Comparison of ENCODE assay signal across 31 cellular contexts in the genomic region with DNA sequence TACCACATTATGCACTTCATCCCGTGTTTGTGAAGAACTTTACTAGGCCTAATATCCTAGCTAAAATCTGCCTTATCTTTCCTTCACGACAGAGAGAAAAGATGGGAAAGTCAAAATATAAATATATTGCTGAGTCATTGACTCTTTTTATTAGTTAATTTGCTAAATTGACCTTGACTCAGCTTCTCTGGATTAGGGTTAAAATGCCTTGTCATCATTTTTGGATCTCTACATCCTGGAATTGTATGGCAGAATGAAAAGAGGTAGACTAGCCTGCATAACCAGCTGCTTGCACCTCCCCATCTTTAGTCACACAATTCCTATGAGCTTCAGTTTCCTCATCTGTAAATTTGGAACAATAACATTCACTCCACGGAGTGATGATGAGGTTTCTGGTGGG.
"Had no signal": no experiment of that assay in that cellular context is flagged by ENCODE, and none has a peak within 500 bp of the region (broad histone marks: within the 10 kb centered on the region; RNA-seq: fewer than 3 reads in every experiment).

No MANE protein-coding gene starts in this region.

- DNase-seq: activated CD4-positive, alpha-beta memory T cell treated with anti-CD3 and anti-CD28 coated beads for 36 hours; activated CD4-positive, alpha-beta T cell treated with anti-CD3 and anti-CD28 coated beads, Interleukin-2, amount 10 ng/mL, durations not matched to agents 24 days and 14 days; activated CD4-positive, CD25-positive, alpha-beta regulatory T cell treated with anti-CD3 and anti-CD28 coated beads, Interleukin-2, amount 50 U/mL, for 72 hours; activated CD8-positive, alpha-beta memory T cell treated with anti-CD3 and anti-CD28 coated beads, Interleukin-2, amount 50 U/mL, for 4 hours; activated gamma-delta T cell; activated naive CD4-positive, alpha-beta T cell treated with anti-CD3 and anti-CD28 coated beads, Interleukin-2, amount 10 ng/mL, durations not matched to agents 7 days and 5 days; activated naive CD8-positive, alpha-beta T cell treated with anti-CD3 and anti-CD28 coated beads, Interleukin-2, amount 10 ng/mL, durations not matched to agents 7 days and 5 days; activated T-cell treated with anti-CD3 and anti-CD28 coated beads, Interleukin-2, amount 50 U/mL, for 1 hour; caudate nucleus; esophagus squamous epithelium; foreskin melanocyte; heart right ventricle; left ventricle myocardium inferior; naive B cell; nephron progenitor cell; ovary; retina; sigmoid colon; stimulated activated CD4-positive, alpha-beta T cell treated with anti-CD3 and anti-CD28 coated beads, Interleukin-15, amount 100 ng/mL, for 24 hours; stimulated activated CD4-positive, alpha-beta T cell treated with anti-CD3 and anti-CD28 coated beads, Interleukin-2, amount 100 ng/mL, for 24 hours; stimulated activated naive B cell treated with anti-CD40 and anti-IgM and Interleukin-4, amounts not matched to agents 10 μg/mL and 1 μg/mL and 100 μg/mL, for 72 hours; stomach; T-helper 9 cell; thyroid gland; upper lobe of left lung had no signal

- H3K27me3 ChIP-seq: ascending aorta, esophagus squamous epithelium, heart right ventricle, neutrophil, ovary, sigmoid colon, stomach, thyroid gland, upper lobe of left lung, vagina had no signal

- H3K36me3 ChIP-seq: ascending aorta, esophagus squamous epithelium, heart right ventricle, left ventricle myocardium inferior, neutrophil, ovary, prostate gland, sigmoid colon, stomach, thyroid gland, upper lobe of left lung, vagina had no signal

- H3K27me3 Mint-ChIP-seq: activated CD4-positive, alpha-beta T cell treated with anti-CD3 and anti-CD28 coated beads, Interleukin-2, amount 10 ng/mL, durations not matched to agents 24 days and 14 days; activated naive CD4-positive, alpha-beta T cell treated with anti-CD3 and anti-CD28 coated beads, Interleukin-2, amount 10 ng/mL, durations not matched to agents 7 days and 5 days; activated naive CD8-positive, alpha-beta T cell treated with anti-CD3 and anti-CD28 coated beads, Interleukin-2, amount 10 ng/mL, durations not matched to agents 7 days and 5 days had no signal

- H3K4me3 ChIP-seq: ascending aorta, esophagus squamous epithelium, heart right ventricle, left ventricle myocardium inferior, lung, ovary, prostate gland, sigmoid colon, stomach, thyroid gland, upper lobe of left lung, vagina had no signal

- H3K9me3 Mint-ChIP-seq: activated CD4-positive, alpha-beta memory T cell treated with anti-CD3 and anti-CD28 coated beads for 36 hours; activated naive CD4-positive, alpha-beta T cell treated with anti-CD3 and anti-CD28 coated beads, Interleukin-2, amount 10 ng/mL, durations not matched to agents 7 days and 5 days; activated naive CD8-positive, alpha-beta T cell treated with anti-CD3 and anti-CD28 coated beads, Interleukin-2, amount 10 ng/mL, durations not matched to agents 7 days and 5 days; naive B cell; nephron progenitor cell; T-helper 1 cell treated with Interleukin-12 subunit alpha and Interleukin-12 subunit beta and Interleukin-4 antibody, amounts not matched to agents 30 μg/mL and 1 μg/mL, for 36 hours had no signal

- H3K36me3 Mint-ChIP-seq: activated CD4-positive, alpha-beta memory T cell treated with anti-CD3 and anti-CD28 coated beads for 36 hours; activated naive CD4-positive, alpha-beta T cell treated with anti-CD3 and anti-CD28 coated beads, Interleukin-2, amount 10 ng/mL, durations not matched to agents 7 days and 5 days; activated naive CD8-positive, alpha-beta T cell treated with anti-CD3 and anti-CD28 coated beads, Interleukin-2, amount 10 ng/mL, durations not matched to agents 7 days and 5 days; naive B cell; stimulated activated naive B cell treated with anti-CD40 and anti-IgM and Interleukin-4, amounts not matched to agents 10 μg/mL and 1 μg/mL and 100 μg/mL, for 72 hours had no signal

- H3K4me1 ChIP-seq: ascending aorta, left ventricle myocardium inferior, prostate gland, sigmoid colon, stomach, thyroid gland, upper lobe of left lung, vagina had no signal

- H3K9me3 ChIP-seq: ascending aorta, esophagus squamous epithelium, heart right ventricle, left ventricle myocardium inferior, neutrophil, ovary, prostate gland, sigmoid colon, stomach, thyroid gland, upper lobe of left lung, vagina had no signal

- H3K4me1 Mint-ChIP-seq: activated CD4-positive, alpha-beta T cell treated with anti-CD3 and anti-CD28 coated beads, Interleukin-2, amount 10 ng/mL, durations not matched to agents 24 days and 14 days; activated naive CD4-positive, alpha-beta T cell treated with anti-CD3 and anti-CD28 coated beads, Interleukin-2, amount 10 ng/mL, durations not matched to agents 7 days and 5 days; activated naive CD8-positive, alpha-beta T cell treated with anti-CD3 and anti-CD28 coated beads, Interleukin-2, amount 10 ng/mL, durations not matched to agents 7 days and 5 days; naive B cell; nephron progenitor cell; stimulated activated naive B cell treated with anti-CD40 and anti-IgM and Interleukin-4, amounts not matched to agents 10 μg/mL and 1 μg/mL and 100 μg/mL, for 72 hours had no signal

- ATAC-seq: heart right ventricle; stimulated activated naive B cell treated with anti-CD40 and anti-IgM and Interleukin-4, amounts not matched to agents 10 μg/mL and 1 μg/mL and 100 μg/mL, for 72 hours had no signal

- H3K4me3 Mint-ChIP-seq: activated CD4-positive, alpha-beta memory T cell treated with anti-CD3 and anti-CD28 coated beads for 36 hours; activated CD4-positive, alpha-beta T cell treated with anti-CD3 and anti-CD28 coated beads, Interleukin-2, amount 10 ng/mL, durations not matched to agents 24 days and 14 days; activated naive CD4-positive, alpha-beta T cell treated with anti-CD3 and anti-CD28 coated beads, Interleukin-2, amount 10 ng/mL, durations not matched to agents 7 days and 5 days; activated naive CD8-positive, alpha-beta T cell treated with anti-CD3 and anti-CD28 coated beads, Interleukin-2, amount 10 ng/mL, durations not matched to agents 7 days and 5 days; naive B cell; nephron progenitor cell; stimulated activated naive B cell treated with anti-CD40 and anti-IgM and Interleukin-4, amounts not matched to agents 10 μg/mL and 1 μg/mL and 100 μg/mL, for 72 hours; T-helper 1 cell treated with Interleukin-12 subunit alpha and Interleukin-12 subunit beta and Interleukin-4 antibody, amounts not matched to agents 30 μg/mL and 1 μg/mL, for 36 hours had no signal

- H3K27ac ChIP-seq: ascending aorta, esophagus squamous epithelium, heart right ventricle, left ventricle myocardium inferior, neutrophil, ovary, prostate gland, sigmoid colon, stomach, thyroid gland, upper lobe of left lung, vagina had no signal

- H3K27ac Mint-ChIP-seq: activated CD4-positive, alpha-beta memory T cell treated with anti-CD3 and anti-CD28 coated beads for 36 hours; activated CD4-positive, alpha-beta T cell treated with anti-CD3 and anti-CD28 coated beads, Interleukin-2, amount 10 ng/mL, durations not matched to agents 24 days and 14 days; activated naive CD4-positive, alpha-beta T cell treated with anti-CD3 and anti-CD28 coated beads, Interleukin-2, amount 10 ng/mL, durations not matched to agents 7 days and 5 days; activated naive CD8-positive, alpha-beta T cell treated with anti-CD3 and anti-CD28 coated beads, Interleukin-2, amount 10 ng/mL, durations not matched to agents 7 days and 5 days; naive B cell; nephron progenitor cell; stimulated activated naive B cell treated with anti-CD40 and anti-IgM and Interleukin-4, amounts not matched to agents 10 μg/mL and 1 μg/mL and 100 μg/mL, for 72 hours; T-helper 1 cell treated with Interleukin-12 subunit alpha and Interleukin-12 subunit beta and Interleukin-4 antibody, amounts not matched to agents 30 μg/mL and 1 μg/mL, for 36 hours had no signal
